In genomic region chr2:236601306-236602202, GRCh38 we compare ENCODE assay signal across 19 cellular contexts. TPM values are rescaled to one million over a fixed set of nuclear protein-coding genes. Genes with fewer than 3 reads are reported as not detected.
DNase-seq lines count a peak whose midpoint lies in the region; ATAC-seq, FAIRE-seq and TF ChIP-seq lines count a peak whose summit lies in the region.
"Had no signal": no experiment of that assay in that cellular context is flagged by ENCODE, and none has a peak within 500 bp of the region (broad histone marks: within the 10 kb centered on the region; RNA-seq: fewer than 3 reads in every experiment).

No MANE protein-coding gene starts in this region.

- H3K27me3 ChIP-seq in small intestine (ENCODE audit: control insufficient read depth in 2 of 2, insufficient read depth in 2 of 2, low read length in 2 of 2) = no peaks in the 10 kb centered on the region
- H3K27me3 ChIP-seq: heart left ventricle had no signal

- WGBS in small intestine, 3 donors = 53 to 74% (median 53%) methylated on average over 13 of the region's 13 CpGs

- TF ChIP-seq CTCF in fibroblast of the aortic adventitia (IDR thresholded peaks at IDR 0.05; ENCODE audit: insufficient read depth, low read length) = no peak

- H3K27ac ChIP-seq in small intestine (ENCODE audit: low read depth in 1 of 2, low read length in 1 of 2) = no peak overlapping the region
- H3K27ac ChIP-seq: heart left ventricle, VCaP had no signal

- H3K36me3 ChIP-seq in small intestine (ENCODE audit: control insufficient read depth in 2 of 2, insufficient read depth in 2 of 2, low read length in 2 of 2) = no peaks in the 10 kb centered on the region
- H3K36me3 ChIP-seq: heart left ventricle had no signal

- FAIRE-seq in small intestine (lab: Jason Lieb, UNC) = no peak
- FAIRE-seq: D721Med had no signal

- H3K4me3 ChIP-seq in fibroblast of the aortic adventitia (ENCODE audit: low read depth, low read length) (no peak overlapping the region), small intestine (ENCODE audit: low read depth in 1 of 2, low read length in 2 of 2) (no peak overlapping the region)
- H3K4me3 ChIP-seq: heart left ventricle had no signal

- H3K9me3 ChIP-seq in small intestine (ENCODE audit: control insufficient read depth, low read depth) = no peaks in the 10 kb centered on the region
- H3K9me3 ChIP-seq: heart left ventricle had no signal

- no peaks in the 10 kb centered on the region for H3K4me1 ChIP-seq in small intestine (ENCODE audit: control insufficient read depth in 2 of 2, insufficient read depth in 1 of 2, low read depth in 1 of 2, low read length in 1 of 2)

- ATAC-seq in GM18868 (IDR thresholded peaks at IDR 0.05; ENCODE audit: unreplicated experiment) = peak; percentile 65
- ATAC-seq in SK-N-SH treated with all-trans-retinoic acid at 6 μM for 48 hours = no peak
- no peak for ATAC-seq in HG03520 (IDR thresholded peaks at IDR 0.05; ENCODE audit: unreplicated experiment)
- ATAC-seq: HCT116; heart left ventricle; left colon; stimulated activated effector memory CD8-positive, alpha-beta T cell treated with anti-CD3 and anti-CD28 coated beads, Interleukin-12 subunit alpha, Interleukin-12 subunit beta, amount 100 ng/mL, for 72 hours had no signal

- intact Hi-C loops in posterior cingulate gyrus (cut with DNase I) = no loop called here

- DNase-seq in NCI-H510A treated with DMSO at 0.1 percent for 48 hours (lab: John Stamatoyannopoulos, UW) (peak; percentile 72), fibroblast of the aortic adventitia (ENCODE audit: low read depth) (peak; percentile 59), small intestine (peak; percentile 14), posterior cingulate gyrus (no peak)
- DNase-seq: activated CD4-positive, alpha-beta T cell treated with anti-CD3 and anti-CD28 coated beads, Interleukin-2, amount 10 ng/mL, durations not matched to agents 24 days and 14 days; cortex of kidney; EL; endodermal cell; left colon; naive B cell; stimulated activated CD4-positive, alpha-beta T cell treated with anti-CD3 and anti-CD28 coated beads, Interleukin-2, amount 100 ng/mL, for 48 hours had no signal

TF ChIP-seq in SK-N-SH treated with all-trans-retinoic acid at 6 μM for 48 hours, 23 proteins besides CTCF, POLR2A, EP300 and RAD21:
- TF ChIP-seq ARNTL (CRISPR knock-in tag; IDR thresholded peaks at IDR 0.05; ENCODE audit: borderline replicate concordance, low read depth) (no peak), OSR1 (CRISPR knock-in tag; IDR thresholded peaks at IDR 0.05) (no peak), ZFP30 (CRISPR knock-in tag; IDR thresholded peaks at IDR 0.05) (no peak), ISL1 (CRISPR knock-in tag; IDR thresholded peaks at IDR 0.05) (no peak), PATZ1 (CRISPR knock-in tag; IDR thresholded peaks at IDR 0.05; ENCODE audit: borderline replicate concordance) (no peak), RARB (CRISPR knock-in tag; IDR thresholded peaks at IDR 0.05) (no peak), ZNF565 (CRISPR knock-in tag; conservative IDR thresholded peaks at IDR 0.05; ENCODE audit: low read depth) (no peak), ZC3H10 (CRISPR knock-in tag; IDR thresholded peaks at IDR 0.05) (no peak), BACH2 (CRISPR knock-in tag; IDR thresholded peaks at IDR 0.05; ENCODE audit: borderline replicate concordance) (no peak)
- TF ChIP-seq, protein P1, sequence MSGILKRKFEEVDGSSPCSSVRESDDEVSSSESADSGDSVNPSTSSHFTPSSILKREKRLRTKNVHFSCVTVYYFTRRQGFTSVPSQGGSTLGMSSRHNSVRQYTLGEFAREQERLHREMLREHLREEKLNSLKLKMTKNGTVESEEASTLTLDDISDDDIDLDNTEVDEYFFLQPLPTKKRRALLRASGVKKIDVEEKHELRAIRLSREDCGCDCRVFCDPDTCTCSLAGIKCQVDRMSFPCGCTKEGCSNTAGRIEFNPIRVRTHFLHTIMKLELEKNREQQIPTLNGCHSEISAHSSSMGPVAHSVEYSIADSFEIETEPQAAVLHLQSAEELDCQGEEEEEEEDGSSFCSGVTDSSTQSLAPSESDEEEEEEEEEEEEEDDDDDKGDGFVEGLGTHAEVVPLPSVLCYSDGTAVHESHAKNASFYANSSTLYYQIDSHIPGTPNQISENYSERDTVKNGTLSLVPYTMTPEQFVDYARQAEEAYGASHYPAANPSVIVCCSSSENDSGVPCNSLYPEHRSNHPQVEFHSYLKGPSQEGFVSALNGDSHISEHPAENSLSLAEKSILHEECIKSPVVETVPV (CRISPR knock-in tag; IDR thresholded peaks at IDR 0.05) = no peak
- TF ChIP-seq, protein P2, sequence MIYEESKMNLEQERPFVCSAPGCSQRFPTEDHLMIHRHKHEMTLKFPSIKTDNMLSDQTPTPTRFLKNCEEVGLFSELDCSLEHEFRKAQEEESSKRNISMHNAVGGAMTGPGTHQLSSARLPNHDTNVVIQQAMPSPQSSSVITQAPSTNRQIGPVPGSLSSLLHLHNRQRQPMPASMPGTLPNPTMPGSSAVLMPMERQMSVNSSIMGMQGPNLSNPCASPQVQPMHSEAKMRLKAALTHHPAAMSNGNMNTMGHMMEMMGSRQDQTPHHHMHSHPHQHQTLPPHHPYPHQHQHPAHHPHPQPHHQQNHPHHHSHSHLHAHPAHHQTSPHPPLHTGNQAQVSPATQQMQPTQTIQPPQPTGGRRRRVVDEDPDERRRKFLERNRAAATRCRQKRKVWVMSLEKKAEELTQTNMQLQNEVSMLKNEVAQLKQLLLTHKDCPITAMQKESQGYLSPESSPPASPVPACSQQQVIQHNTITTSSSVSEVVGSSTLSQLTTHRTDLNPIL (CRISPR knock-in tag; IDR thresholded peaks at IDR 0.05; ENCODE audit: low read depth) = no peak

RNA-seq across cellular contexts. Expression of gene ACKR3, which starts 31.9 kb away (rescaled TPM):
- total RNA-seq in fibroblast of the aortic adventitia (ENCODE audit: low replicate concordance) = 0.72 and 2.0 TPM in 2 replicates
- polyA plus RNA-seq in small intestine = 10 to 100 TPM in 1 of 3 donors, 1 to 10 TPM in 2; 3.8 to 44.8 (median 3.8) TPM

Comparison
In these comparisons a context has a peak if more than half of its experiments do, and no peak if none do; other contexts are left out.
1. DNase-seq: peak in NCI-H510A treated with DMSO at 0.1 percent for 48 hours (single experiment), fibroblast of the aortic adventitia (single experiment) and small intestine (single experiment); none in posterior cingulate gyrus (0 of 10).